Comparison of ENCODE assay signal across 1 cellular context in the genomic region with DNA sequence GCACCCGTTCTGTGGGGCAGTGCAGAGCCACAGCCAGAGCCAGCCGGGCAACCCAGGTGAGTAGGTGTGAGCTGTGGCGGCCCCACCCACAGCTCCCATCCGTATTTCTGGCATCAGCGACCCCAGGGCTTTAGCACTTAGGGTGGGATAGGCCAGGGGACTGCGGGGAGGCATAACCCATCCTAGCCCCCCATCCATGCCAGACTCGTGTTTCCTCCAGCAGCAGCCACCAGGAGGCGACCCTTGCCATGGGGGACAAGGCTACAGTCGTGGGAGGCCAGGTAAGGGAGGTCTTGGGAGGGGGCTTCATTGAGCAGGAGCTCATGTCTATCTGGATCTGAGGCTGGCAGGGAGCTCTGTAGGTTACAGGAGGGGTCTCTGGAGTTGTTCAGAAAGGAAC.
TF ChIP-seq lines count a peak whose summit lies in the region.

No MANE protein-coding gene starts in this region.

TF ChIP-seq in K562, 482 proteins besides CTCF, POLR2A, EP300 and RAD21:
- TF ChIP-seq FOXJ2 (tag; IDR thresholded peaks at IDR 0.05) (no peak), ZNF23 (CRISPR knock-in tag; IDR thresholded peaks at IDR 0.05) (no peak), ZSCAN29 (IDR thresholded peaks at IDR 0.05) (no peak)
TF ChIP-seq in K562: peak in this region for 0.
